21 cellular contexts compared by ENCODE assay signal in genomic region chr18:770583-770961, GRCh38. TPM values are rescaled to one million over a fixed set of nuclear protein-coding genes. Genes with fewer than 3 reads are reported as not detected.
DNase-seq lines count a peak whose midpoint lies in the region; ATAC-seq and TF ChIP-seq lines count a peak whose summit lies in the region.
"Had no signal": no experiment of that assay in that cellular context is flagged by ENCODE, and none has a peak within 500 bp of the region (broad histone marks: within the 10 kb centered on the region; RNA-seq: fewer than 3 reads in every experiment).

No MANE protein-coding gene starts in this region.

- H3K36me3 ChIP-seq in Caco-2 (ENCODE audit: control insufficient read depth, insufficient read depth, low read length): no peaks in the 10 kb centered on the region
- H3K36me3 ChIP-seq in HAP-1 (replicated peaks): no peaks in the 10 kb centered on the region
- no peaks in the 10 kb centered on the region for H3K36me3 ChIP-seq in adipocyte (ENCODE audit: control insufficient read depth, insufficient read depth, low read length, severe bottlenecking)
- no peaks in the 10 kb centered on the region for H3K36me3 ChIP-seq in WERI-Rb-1
- H3K36me3 ChIP-seq: ascending aorta, thyroid gland had no signal

- H3K36me3 Mint-ChIP-seq in Caco-2 (ENCODE audit: insufficient read depth, unreplicated experiment): peaks cover 11% of the 10 kb centered on the region
- peaks cover 13% of the 10 kb centered on the region for H3K36me3 Mint-ChIP-seq in nephron (ENCODE audit: low read depth)
- H3K36me3 Mint-ChIP-seq in activated T-helper 1 cell treated with anti-CD3 and anti-CD28 coated beads, Interleukin-12 subunit alpha, Interleukin-12 subunit beta, Interleukin-2, Interleukin-4 antibody, amounts not matched to agents 30 ng/mL and 10 ng/mL and 1 ng/mL, durations not matched to agents 14 hours and 24 hours and 36 hours (ENCODE audit: low read depth): peaks cover 8% of the 10 kb centered on the region

- intact Hi-C loops in Caco-2 (cut with micrococcal nuclease; ENCODE audit: unreplicated experiment): loop anchor here (1.0 kb wide), 1 partner anchor 42 kb away; the partner anchor contains the start of gene YES1
- intact Hi-C loops in activated T-helper 1 cell treated with anti-CD3 and anti-CD28 coated beads, Interleukin-12 subunit alpha, Interleukin-12 subunit beta, Interleukin-2, Interleukin-4 antibody, amounts not matched to agents 30 ng/mL and 10 ng/mL and 1 ng/mL, durations not matched to agents 14 hours and 24 hours and 36 hours (cut with micrococcal nuclease): no loop called here

- H3K9me3 ChIP-seq in Caco-2 (no peaks in the 10 kb centered on the region), HAP-1 (no peaks in the 10 kb centered on the region), adipocyte (ENCODE audit: control insufficient read depth, low read length) (no peaks in the 10 kb centered on the region), WERI-Rb-1 (ENCODE audit: severe bottlenecking) (no peaks in the 10 kb centered on the region)
- H3K9me3 ChIP-seq: ascending aorta, thyroid gland had no signal

- H3K4me1 Mint-ChIP-seq in Caco-2 (ENCODE audit: low read depth, unreplicated experiment) (peaks cover 35% of the 10 kb centered on the region), nephron (peaks cover 6% of the 10 kb centered on the region)
- H3K4me1 Mint-ChIP-seq in activated T-helper 1 cell treated with anti-CD3 and anti-CD28 coated beads, Interleukin-12 subunit alpha, Interleukin-12 subunit beta, Interleukin-2, Interleukin-4 antibody, amounts not matched to agents 30 ng/mL and 10 ng/mL and 1 ng/mL, durations not matched to agents 14 hours and 24 hours and 36 hours (ENCODE audit: low read depth): peaks cover 18% of the 10 kb centered on the region

- peak overlapping the region; percentile 56 for H3K27ac Mint-ChIP-seq in Caco-2 (ENCODE audit: unreplicated experiment)
- peak overlapping the region; percentile 28 to 83 (median 55) for H3K27ac Mint-ChIP-seq in nephron
- no peak overlapping the region for H3K27ac Mint-ChIP-seq in activated T-helper 1 cell treated with anti-CD3 and anti-CD28 coated beads, Interleukin-12 subunit alpha, Interleukin-12 subunit beta, Interleukin-2, Interleukin-4 antibody, amounts not matched to agents 30 ng/mL and 10 ng/mL and 1 ng/mL, durations not matched to agents 14 hours and 24 hours and 36 hours
- H3K27ac Mint-ChIP-seq: activated CD4-positive, alpha-beta T cell treated with anti-CD3 and anti-CD28 coated beads, Interleukin-2, amount 10 ng/mL, durations not matched to agents 7 days and 5 days; activated naive CD4-positive, alpha-beta T cell treated with anti-CD3 and anti-CD28 coated beads, Interleukin-2, amount 10 ng/mL, durations not matched to agents 7 days and 5 days; activated T-cell treated with anti-CD3 and anti-CD28 coated beads, Interleukin-2, amount 50 U/mL, for 72 hours; CD4-positive, CD25-positive, alpha-beta regulatory T cell; stimulated activated naive CD8-positive, alpha-beta T cell treated with anti-CD3 and anti-CD28 coated beads, Interleukin-15, Interleukin-2, amounts not matched to agents 100 ng/mL and 50 ng/mL, for 24 hours had no signal

- no peak for ATAC-seq in HG02642 (IDR thresholded peaks at IDR 0.05; ENCODE audit: poor library complexity, unreplicated experiment)
- no peak for ATAC-seq in stimulated activated naive CD8-positive, alpha-beta T cell treated with anti-CD3 and anti-CD28 coated beads, Interleukin-15, Interleukin-2, amounts not matched to agents 100 U/mL and 50 U/mL, for 24 hours
- ATAC-seq: activated T-cell treated with anti-CD3 and anti-CD28 coated beads, Interleukin-2, amount 50 U/mL, for 72 hours; sciatic nerve had no signal

- H3K27me3 ChIP-seq in Caco-2 (replicated peaks; ENCODE audit: control insufficient read depth, insufficient read depth, low read length) (no peaks in the 10 kb centered on the region), HAP-1 (ENCODE audit: low read depth) (no peaks in the 10 kb centered on the region), adipocyte (replicated peaks; ENCODE audit: control insufficient read depth, insufficient read depth, low read length) (no peaks in the 10 kb centered on the region), WERI-Rb-1 (ENCODE audit: insufficient read depth, low read depth, severe bottlenecking) (no peaks in the 10 kb centered on the region)
- H3K27me3 ChIP-seq: ascending aorta, thyroid gland had no signal

- POLR2A ChIA-PET in Caco-2 (lab: Charles Lee): interaction anchor here (0.6 kb wide), 2 partner anchors 35 to 581 kb away, joined by 4 to 8 read pairs; no protein-coding TSS in a partner anchor

- DNase-seq in Caco-2: peak; percentile 66 to 72
- DNase-seq in HAP-1 (ENCODE audit: low spot score in 2 of 2): peak; percentile 80 to 82
- DNase-seq in adipocyte (ENCODE audit: low read depth): peak; percentile 44
- no peak for DNase-seq in WERI-Rb-1
- DNase-seq in stimulated activated naive CD8-positive, alpha-beta T cell treated with anti-CD3 and anti-CD28 coated beads, Interleukin-15, Interleukin-2, amounts not matched to agents 100 U/mL and 50 U/mL, for 24 hours: no peak
- no peak for DNase-seq in activated T-helper 1 cell treated with anti-CD3 and anti-CD28 coated beads, Interleukin-12 subunit alpha, Interleukin-12 subunit beta, Interleukin-2, Interleukin-4 antibody, amounts not matched to agents 30 ng/mL and 10 ng/mL and 1 ng/mL, durations not matched to agents 14 hours and 24 hours and 36 hours (ENCODE audit: low spot score)
- DNase-seq: activated CD4-positive, alpha-beta T cell treated with anti-CD3 and anti-CD28 coated beads, Interleukin-2, amount 10 ng/mL, durations not matched to agents 7 days and 5 days; activated naive CD4-positive, alpha-beta T cell treated with anti-CD3 and anti-CD28 coated beads, Interleukin-2, amount 10 ng/mL, durations not matched to agents 7 days and 5 days; activated T-cell treated with anti-CD3 and anti-CD28 coated beads, Interleukin-2, amount 50 U/mL, for 72 hours; CD4-positive, CD25-positive, alpha-beta regulatory T cell; H7; kidney glomerular epithelial cell; NCI-H1694 treated with DMSO at 0.1 percent for 48 hours; NCI-H774; thyroid gland had no signal

- CTCF ChIA-PET in Caco-2 (lab: Charles Lee): interaction anchor here (0.8 kb wide), 1 partner anchor 62 kb away, joined by 3 read pairs; no protein-coding TSS in a partner anchor

- H3K27ac ChIP-seq in WERI-Rb-1: no peak overlapping the region
- H3K27ac ChIP-seq: ascending aorta, thyroid gland, VCaP had no signal

- H3K4me3 Mint-ChIP-seq in Caco-2 (ENCODE audit: unreplicated experiment) (peak overlapping the region; percentile 55), nephron (no peak overlapping the region)
- no peak overlapping the region for H3K4me3 Mint-ChIP-seq in activated T-helper 1 cell treated with anti-CD3 and anti-CD28 coated beads, Interleukin-12 subunit alpha, Interleukin-12 subunit beta, Interleukin-2, Interleukin-4 antibody, amounts not matched to agents 30 ng/mL and 10 ng/mL and 1 ng/mL, durations not matched to agents 14 hours and 24 hours and 36 hours
- H3K4me3 Mint-ChIP-seq: activated CD4-positive, alpha-beta T cell treated with anti-CD3 and anti-CD28 coated beads, Interleukin-2, amount 10 ng/mL, durations not matched to agents 7 days and 5 days; activated naive CD4-positive, alpha-beta T cell treated with anti-CD3 and anti-CD28 coated beads, Interleukin-2, amount 10 ng/mL, durations not matched to agents 7 days and 5 days; activated T-cell treated with anti-CD3 and anti-CD28 coated beads, Interleukin-2, amount 50 U/mL, for 72 hours; CD4-positive, CD25-positive, alpha-beta regulatory T cell; stimulated activated naive CD8-positive, alpha-beta T cell treated with anti-CD3 and anti-CD28 coated beads, Interleukin-15, Interleukin-2, amounts not matched to agents 100 ng/mL and 50 ng/mL, for 24 hours had no signal

- in situ Hi-C loops in HAP-1 (cut with MboI; ENCODE audit: low sequenced_read_pairs): no loop called here

- peaks cover 51% of the 10 kb centered on the region for H3K4me1 ChIP-seq in Caco-2
- H3K4me1 ChIP-seq in HAP-1: peaks cover 11% of the 10 kb centered on the region
- peaks cover 11% of the 10 kb centered on the region for H3K4me1 ChIP-seq in adipocyte (ENCODE audit: control insufficient read depth, insufficient read depth, low read length)
- H3K4me1 ChIP-seq: ascending aorta, thyroid gland had no signal

- TF ChIP-seq CTCF in Caco-2 (IDR thresholded peaks at IDR 0.05; ENCODE audit: insufficient read depth in 1 of 2, low read depth in 1 of 2, low read length in 1 of 2, severe bottlenecking in 1 of 2, unreplicated experiment in 1 of 2): no peak
- no peak for TF ChIP-seq CTCF in nephron (IDR thresholded peaks at IDR 0.05; ENCODE audit: unreplicated experiment in 3 of 3)
- TF ChIP-seq CTCF in WERI-Rb-1 (IDR thresholded peaks at IDR 0.05; ENCODE audit: low read depth, low read length): no peak

- no peak overlapping the region for H3K9ac ChIP-seq in adipocyte (ENCODE audit: low read length)

- H3K4me3 ChIP-seq in Caco-2 (ENCODE audit: low read depth, low read length) (no peak overlapping the region), HAP-1 (no peak overlapping the region), adipocyte (ENCODE audit: low read length) (no peak overlapping the region), WERI-Rb-1 (ENCODE audit: low read depth, low read length) (no peak overlapping the region)
- H3K4me3 ChIP-seq: ascending aorta, thyroid gland had no signal

- BruUV-seq in Caco-2 (replicated peaks; lab: Mats Ljungman, UMichigan): no TSS peak

- H3K27me3 Mint-ChIP-seq in Caco-2 (ENCODE audit: insufficient read depth, unreplicated experiment) (no peaks in the 10 kb centered on the region), nephron (ENCODE audit: low read depth) (no peaks in the 10 kb centered on the region)
- no peaks in the 10 kb centered on the region for H3K27me3 Mint-ChIP-seq in activated T-helper 1 cell treated with anti-CD3 and anti-CD28 coated beads, Interleukin-12 subunit alpha, Interleukin-12 subunit beta, Interleukin-2, Interleukin-4 antibody, amounts not matched to agents 30 ng/mL and 10 ng/mL and 1 ng/mL, durations not matched to agents 14 hours and 24 hours and 36 hours (ENCODE audit: insufficient read depth)
- H3K27me3 Mint-ChIP-seq: activated CD4-positive, alpha-beta T cell treated with anti-CD3 and anti-CD28 coated beads, Interleukin-2, amount 10 ng/mL, durations not matched to agents 7 days and 5 days; activated naive CD4-positive, alpha-beta T cell treated with anti-CD3 and anti-CD28 coated beads, Interleukin-2, amount 10 ng/mL, durations not matched to agents 7 days and 5 days; CD4-positive, CD25-positive, alpha-beta regulatory T cell; stimulated activated naive CD8-positive, alpha-beta T cell treated with anti-CD3 and anti-CD28 coated beads, Interleukin-15, Interleukin-2, amounts not matched to agents 100 ng/mL and 50 ng/mL, for 24 hours had no signal

- no peaks in the 10 kb centered on the region for H3K9me3 Mint-ChIP-seq in Caco-2 (ENCODE audit: unreplicated experiment)
- H3K9me3 Mint-ChIP-seq in nephron: no peaks in the 10 kb centered on the region
- no peaks in the 10 kb centered on the region for H3K9me3 Mint-ChIP-seq in activated T-helper 1 cell treated with anti-CD3 and anti-CD28 coated beads, Interleukin-12 subunit alpha, Interleukin-12 subunit beta, Interleukin-2, Interleukin-4 antibody, amounts not matched to agents 30 ng/mL and 10 ng/mL and 1 ng/mL, durations not matched to agents 14 hours and 24 hours and 36 hours
- H3K9me3 Mint-ChIP-seq: activated CD4-positive, alpha-beta T cell treated with anti-CD3 and anti-CD28 coated beads, Interleukin-2, amount 10 ng/mL, durations not matched to agents 7 days and 5 days; activated naive CD4-positive, alpha-beta T cell treated with anti-CD3 and anti-CD28 coated beads, Interleukin-2, amount 10 ng/mL, durations not matched to agents 7 days and 5 days; activated T-cell treated with anti-CD3 and anti-CD28 coated beads, Interleukin-2, amount 50 U/mL, for 72 hours; CD4-positive, CD25-positive, alpha-beta regulatory T cell; stimulated activated naive CD8-positive, alpha-beta T cell treated with anti-CD3 and anti-CD28 coated beads, Interleukin-15, Interleukin-2, amounts not matched to agents 100 ng/mL and 50 ng/mL, for 24 hours had no signal

RNA-seq across cellular contexts. Expression of gene YES1, which starts 41.5 kb away (rescaled TPM):
- total RNA-seq in Caco-2 (2022): 81.5 and 95.0 TPM in 2 replicates
- 18.5 and 18.9 TPM in 2 replicates for total RNA-seq in activated T-helper 1 cell treated with anti-CD3 and anti-CD28 coated beads, Interleukin-12 subunit alpha, Interleukin-12 subunit beta, Interleukin-2, Interleukin-4 antibody, amounts not matched to agents 30 ng/mL and 10 ng/mL and 1 ng/mL, durations not matched to agents 14 hours and 24 hours and 36 hours

RNA-seq across cellular contexts. Expression of gene ENOSF1, which starts 58.1 kb away (rescaled TPM):
- total RNA-seq in Caco-2 (2022): 112 and 114 TPM in 2 replicates
- total RNA-seq in activated T-helper 1 cell treated with anti-CD3 and anti-CD28 coated beads, Interleukin-12 subunit alpha, Interleukin-12 subunit beta, Interleukin-2, Interleukin-4 antibody, amounts not matched to agents 30 ng/mL and 10 ng/mL and 1 ng/mL, durations not matched to agents 14 hours and 24 hours and 36 hours: 84.4 and 96.1 TPM in 2 replicates

Comparison
In these comparisons a context has a peak if more than half of its experiments do, and no peak if none do; other contexts are left out.
1. DNase-seq: peak in Caco-2 (2 of 2), HAP-1 (2 of 2) and adipocyte (single experiment); none in WERI-Rb-1 (single experiment), stimulated activated naive CD8-positive, alpha-beta T cell treated with anti-CD3 and anti-CD28 coated beads, Interleukin-15, Interleukin-2, amounts not matched to agents 100 U/mL and 50 U/mL, for 24 hours (single experiment) and activated T-helper 1 cell treated with anti-CD3 and anti-CD28 coated beads, Interleukin-12 subunit alpha, Interleukin-12 subunit beta, Interleukin-2, Interleukin-4 antibody, amounts not matched to agents 30 ng/mL and 10 ng/mL and 1 ng/mL, durations not matched to agents 14 hours and 24 hours and 36 hours (single experiment).